In genomic region chr1:1283821-1284220, GRCh38 we compare ENCODE assay signal across 1 cellular context.
TF ChIP-seq lines count a peak whose summit lies in the region.

No MANE protein-coding gene starts in this region.

TF ChIP-seq in IMR-90, 13 proteins besides CTCF, POLR2A, EP300 and RAD21 (continued from another document):
- TF ChIP-seq ELK1 (IDR thresholded peaks at IDR 0.05; ENCODE audit: borderline replicate concordance, low read depth, low read length) (no peak), NFE2L2 (IDR thresholded peaks at IDR 0.05; ENCODE audit: low read depth, low read length) (no peak), CEBPB (IDR thresholded peaks at IDR 0.05; ENCODE audit: low read depth, low read length) (no peak), MAFK (IDR thresholded peaks at IDR 0.05; ENCODE audit: low read depth, low read length) (no peak), MAZ (IDR thresholded peaks at IDR 0.05; ENCODE audit: borderline replicate concordance, low read depth, low read length) (no peak), MXI1 (IDR thresholded peaks at IDR 0.05; ENCODE audit: borderline replicate concordance, low read depth, low read length) (no peak), RFX5 (IDR thresholded peaks at IDR 0.05; ENCODE audit: low read depth, low read length) (no peak), RCOR1 (IDR thresholded peaks at IDR 0.05; ENCODE audit: insufficient replicate concordance, low read length) (no peak), BHLHE40 (IDR thresholded peaks at IDR 0.05; ENCODE audit: low read depth, low read length) (no peak), FOS (IDR thresholded peaks at IDR 0.05; ENCODE audit: low read depth, low read length) (no peak), SMC3 (IDR thresholded peaks at IDR 0.05; ENCODE audit: low read depth, low read length) (no peak)
